ENCODE assay signal across 1 cellular context in the genomic region with DNA sequence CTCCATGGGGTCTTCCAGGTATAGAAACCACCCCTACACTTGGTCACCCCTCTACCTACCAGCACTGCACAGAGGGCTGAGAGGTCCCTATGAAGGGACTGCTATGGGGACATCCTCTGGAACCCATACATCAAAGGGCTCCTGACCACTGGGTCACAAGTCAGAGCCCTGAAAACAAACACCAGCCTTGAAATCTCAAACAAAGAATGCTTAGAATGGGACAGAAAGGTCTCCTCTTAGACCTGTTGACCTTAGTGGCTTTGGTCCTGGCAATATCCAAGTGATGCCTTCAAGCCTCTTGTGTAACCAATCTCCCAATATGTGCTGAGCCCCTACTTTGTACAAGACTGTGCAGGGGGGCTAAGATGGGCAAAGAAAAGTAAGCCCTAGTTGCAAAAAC.
TF ChIP-seq lines count a peak whose summit lies in the region.

No MANE protein-coding gene starts in this region.

TF ChIP-seq in HepG2, 621 proteins besides CTCF, POLR2A, EP300 and RAD21 (continued from another document and continues in another):
- TF ChIP-seq, protein P1, sequence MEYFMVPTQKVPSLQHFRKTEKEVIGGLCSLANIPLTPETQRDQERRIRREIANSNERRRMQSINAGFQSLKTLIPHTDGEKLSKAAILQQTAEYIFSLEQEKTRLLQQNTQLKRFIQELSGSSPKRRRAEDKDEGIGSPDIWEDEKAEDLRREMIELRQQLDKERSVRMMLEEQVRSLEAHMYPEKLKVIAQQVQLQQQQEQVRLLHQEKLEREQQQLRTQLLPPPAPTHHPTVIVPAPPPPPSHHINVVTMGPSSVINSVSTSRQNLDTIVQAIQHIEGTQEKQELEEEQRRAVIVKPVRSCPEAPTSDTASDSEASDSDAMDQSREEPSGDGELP (IDR thresholded peaks at IDR 0.05; ENCODE audit: borderline replicate concordance, low read depth): 0 out of 2 replicates have a peak, but pooled peaks have one; percentile 22
- no peak for TF ChIP-seq RELA (CRISPR knock-in tag; IDR thresholded peaks at IDR 0.05)
- no peak for TF ChIP-seq ZNF34 (CRISPR knock-in tag; IDR thresholded peaks at IDR 0.05; ENCODE audit: borderline replicate concordance)
- TF ChIP-seq KDM5A (IDR thresholded peaks at IDR 0.05; ENCODE audit: borderline replicate concordance, low read length): no peak
- no peak for TF ChIP-seq ZFP36 (IDR thresholded peaks at IDR 0.05; ENCODE audit: borderline replicate concordance, low read depth, low read length, partially characterized antibody)
- no peak for TF ChIP-seq ZFP1 (CRISPR knock-in tag; IDR thresholded peaks at IDR 0.05)
- TF ChIP-seq, protein P2, sequence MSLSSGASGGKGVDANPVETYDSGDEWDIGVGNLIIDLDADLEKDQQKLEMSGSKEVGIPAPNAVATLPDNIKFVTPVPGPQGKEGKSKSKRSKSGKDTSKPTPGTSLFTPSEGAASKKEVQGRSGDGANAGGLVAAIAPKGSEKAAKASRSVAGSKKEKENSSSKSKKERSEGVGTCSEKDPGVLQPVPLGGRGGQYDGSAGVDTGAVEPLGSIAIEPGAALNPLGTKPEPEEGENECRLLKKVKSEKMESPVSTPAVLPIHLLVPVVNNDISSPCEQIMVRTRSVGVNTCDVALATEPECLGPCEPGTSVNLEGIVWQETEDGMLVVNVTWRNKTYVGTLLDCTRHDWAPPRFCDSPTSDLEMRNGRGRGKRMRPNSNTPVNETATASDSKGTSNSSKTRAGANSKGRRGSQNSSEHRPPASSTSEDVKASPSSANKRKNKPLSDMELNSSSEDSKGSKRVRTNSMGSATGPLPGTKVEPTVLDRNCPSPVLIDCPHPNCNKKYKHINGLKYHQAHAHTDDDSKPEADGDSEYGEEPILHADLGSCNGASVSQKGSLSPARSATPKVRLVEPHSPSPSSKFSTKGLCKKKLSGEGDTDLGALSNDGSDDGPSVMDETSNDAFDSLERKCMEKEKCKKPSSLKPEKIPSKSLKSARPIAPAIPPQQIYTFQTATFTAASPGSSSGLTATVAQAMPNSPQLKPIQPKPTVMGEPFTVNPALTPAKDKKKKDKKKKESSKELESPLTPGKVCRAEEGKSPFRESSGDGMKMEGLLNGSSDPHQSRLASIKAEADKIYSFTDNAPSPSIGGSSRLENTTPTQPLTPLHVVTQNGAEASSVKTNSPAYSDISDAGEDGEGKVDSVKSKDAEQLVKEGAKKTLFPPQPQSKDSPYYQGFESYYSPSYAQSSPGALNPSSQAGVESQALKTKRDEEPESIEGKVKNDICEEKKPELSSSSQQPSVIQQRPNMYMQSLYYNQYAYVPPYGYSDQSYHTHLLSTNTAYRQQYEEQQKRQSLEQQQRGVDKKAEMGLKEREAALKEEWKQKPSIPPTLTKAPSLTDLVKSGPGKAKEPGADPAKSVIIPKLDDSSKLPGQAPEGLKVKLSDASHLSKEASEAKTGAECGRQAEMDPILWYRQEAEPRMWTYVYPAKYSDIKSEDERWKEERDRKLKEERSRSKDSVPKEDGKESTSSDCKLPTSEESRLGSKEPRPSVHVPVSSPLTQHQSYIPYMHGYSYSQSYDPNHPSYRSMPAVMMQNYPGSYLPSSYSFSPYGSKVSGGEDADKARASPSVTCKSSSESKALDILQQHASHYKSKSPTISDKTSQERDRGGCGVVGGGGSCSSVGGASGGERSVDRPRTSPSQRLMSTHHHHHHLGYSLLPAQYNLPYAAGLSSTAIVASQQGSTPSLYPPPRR (CRISPR knock-in tag; IDR thresholded peaks at IDR 0.05; ENCODE audit: borderline replicate concordance): peak; percentile 91
- TF ChIP-seq, protein P3, sequence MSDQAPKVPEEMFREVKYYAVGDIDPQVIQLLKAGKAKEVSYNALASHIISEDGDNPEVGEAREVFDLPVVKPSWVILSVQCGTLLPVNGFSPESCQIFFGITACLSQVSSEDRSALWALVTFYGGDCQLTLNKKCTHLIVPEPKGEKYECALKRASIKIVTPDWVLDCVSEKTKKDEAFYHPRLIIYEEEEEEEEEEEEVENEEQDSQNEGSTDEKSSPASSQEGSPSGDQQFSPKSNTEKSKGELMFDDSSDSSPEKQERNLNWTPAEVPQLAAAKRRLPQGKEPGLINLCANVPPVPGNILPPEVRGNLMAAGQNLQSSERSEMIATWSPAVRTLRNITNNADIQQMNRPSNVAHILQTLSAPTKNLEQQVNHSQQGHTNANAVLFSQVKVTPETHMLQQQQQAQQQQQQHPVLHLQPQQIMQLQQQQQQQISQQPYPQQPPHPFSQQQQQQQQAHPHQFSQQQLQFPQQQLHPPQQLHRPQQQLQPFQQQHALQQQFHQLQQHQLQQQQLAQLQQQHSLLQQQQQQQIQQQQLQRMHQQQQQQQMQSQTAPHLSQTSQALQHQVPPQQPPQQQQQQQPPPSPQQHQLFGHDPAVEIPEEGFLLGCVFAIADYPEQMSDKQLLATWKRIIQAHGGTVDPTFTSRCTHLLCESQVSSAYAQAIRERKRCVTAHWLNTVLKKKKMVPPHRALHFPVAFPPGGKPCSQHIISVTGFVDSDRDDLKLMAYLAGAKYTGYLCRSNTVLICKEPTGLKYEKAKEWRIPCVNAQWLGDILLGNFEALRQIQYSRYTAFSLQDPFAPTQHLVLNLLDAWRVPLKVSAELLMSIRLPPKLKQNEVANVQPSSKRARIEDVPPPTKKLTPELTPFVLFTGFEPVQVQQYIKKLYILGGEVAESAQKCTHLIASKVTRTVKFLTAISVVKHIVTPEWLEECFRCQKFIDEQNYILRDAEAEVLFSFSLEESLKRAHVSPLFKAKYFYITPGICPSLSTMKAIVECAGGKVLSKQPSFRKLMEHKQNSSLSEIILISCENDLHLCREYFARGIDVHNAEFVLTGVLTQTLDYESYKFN (CRISPR knock-in tag; conservative IDR thresholded peaks at IDR 0.05): peak; percentile 96
- 0 out of 4 replicates have a peak, but pooled peaks of 1 of the 2 experiments have one; percentile 9 for TF ChIP-seq MAFK (conservative IDR thresholded peaks at IDR 0.05 in 1 of 2, IDR thresholded peaks at IDR 0.05 in 1 of 2; ENCODE audit: low read length in 2 of 2)
- TF ChIP-seq CC2D1A (CRISPR knock-in tag; IDR thresholded peaks at IDR 0.05): no peak
- no peak for TF ChIP-seq PHB2 (IDR thresholded peaks at IDR 0.05; ENCODE audit: partially characterized antibody)
- TF ChIP-seq HMG20A (CRISPR knock-in tag; IDR thresholded peaks at IDR 0.05; ENCODE audit: borderline replicate concordance): peak; percentile 98
- peak; percentile 92 for TF ChIP-seq ASH2L (IDR thresholded peaks at IDR 0.05; ENCODE audit: insufficient read length, low read depth, low read length)
- TF ChIP-seq FLYWCH1 (CRISPR knock-in tag; IDR thresholded peaks at IDR 0.05): no peak
- TF ChIP-seq, protein P4, sequence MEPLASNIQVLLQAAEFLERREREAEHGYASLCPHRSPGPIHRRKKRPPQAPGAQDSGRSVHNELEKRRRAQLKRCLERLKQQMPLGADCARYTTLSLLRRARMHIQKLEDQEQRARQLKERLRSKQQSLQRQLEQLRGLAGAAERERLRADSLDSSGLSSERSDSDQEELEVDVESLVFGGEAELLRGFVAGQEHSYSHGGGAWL (CRISPR knock-in tag; IDR thresholded peaks at IDR 0.05): no peak
- TF ChIP-seq ZEB1 (IDR thresholded peaks at IDR 0.05; ENCODE audit: insufficient replicate concordance, low read depth): no peak
- TF ChIP-seq ZNF264 (CRISPR knock-in tag; IDR thresholded peaks at IDR 0.05): peak; percentile 15; the same call in 1 of the 2 replicates
- peak; percentile 62 for TF ChIP-seq KAT8 (CRISPR knock-in tag; IDR thresholded peaks at IDR 0.05)
- peak; percentile 54; the same call in 1 of the 2 replicates for TF ChIP-seq SNAPC2 (CRISPR knock-in tag; IDR thresholded peaks at IDR 0.05)
- peak; percentile 63; the same call in 1 of the 2 replicates for TF ChIP-seq ZSCAN25 (CRISPR knock-in tag; IDR thresholded peaks at IDR 0.05)
- TF ChIP-seq ZNF792 (CRISPR knock-in tag; IDR thresholded peaks at IDR 0.05): 0 out of 2 replicates have a peak, but pooled peaks have one; percentile 39
- TF ChIP-seq, protein P5, sequence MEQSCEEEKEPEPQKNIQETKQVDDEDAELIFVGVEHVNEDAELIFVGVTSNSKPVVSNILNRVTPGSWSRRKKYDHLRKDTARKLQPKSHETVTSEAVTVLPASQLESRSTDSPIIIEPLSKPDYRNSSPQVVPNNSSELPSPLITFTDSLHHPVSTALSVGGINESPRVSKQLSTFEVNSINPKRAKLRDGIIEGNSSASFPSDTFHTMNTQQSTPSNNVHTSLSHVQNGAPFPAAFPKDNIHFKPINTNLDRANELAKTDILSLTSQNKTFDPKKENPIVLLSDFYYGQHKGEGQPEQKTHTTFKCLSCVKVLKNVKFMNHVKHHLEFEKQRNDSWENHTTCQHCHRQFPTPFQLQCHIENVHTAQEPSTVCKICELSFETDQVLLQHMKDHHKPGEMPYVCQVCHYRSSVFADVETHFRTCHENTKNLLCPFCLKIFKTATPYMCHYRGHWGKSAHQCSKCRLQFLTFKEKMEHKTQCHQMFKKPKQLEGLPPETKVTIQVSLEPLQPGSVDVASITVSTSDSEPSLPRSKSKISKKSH (CRISPR knock-in tag; IDR thresholded peaks at IDR 0.05; ENCODE audit: borderline replicate concordance): no peak
- TF ChIP-seq ZNF263 (CRISPR knock-in tag; IDR thresholded peaks at IDR 0.05): no peak
- TF ChIP-seq ZNF83 (CRISPR knock-in tag; IDR thresholded peaks at IDR 0.05; ENCODE audit: borderline replicate concordance): no peak
- TF ChIP-seq ZNF549 (CRISPR knock-in tag; IDR thresholded peaks at IDR 0.05): no peak
- no peak for TF ChIP-seq HNRNPH1 (optimal IDR thresholded peaks at IDR 0.05; ENCODE audit: low read depth, low read length)
- TF ChIP-seq ZNF446 (CRISPR knock-in tag; IDR thresholded peaks at IDR 0.05): no peak
- peak; percentile 78 for TF ChIP-seq FOXO1 (CRISPR knock-in tag; IDR thresholded peaks at IDR 0.05)
- TF ChIP-seq, protein P6, sequence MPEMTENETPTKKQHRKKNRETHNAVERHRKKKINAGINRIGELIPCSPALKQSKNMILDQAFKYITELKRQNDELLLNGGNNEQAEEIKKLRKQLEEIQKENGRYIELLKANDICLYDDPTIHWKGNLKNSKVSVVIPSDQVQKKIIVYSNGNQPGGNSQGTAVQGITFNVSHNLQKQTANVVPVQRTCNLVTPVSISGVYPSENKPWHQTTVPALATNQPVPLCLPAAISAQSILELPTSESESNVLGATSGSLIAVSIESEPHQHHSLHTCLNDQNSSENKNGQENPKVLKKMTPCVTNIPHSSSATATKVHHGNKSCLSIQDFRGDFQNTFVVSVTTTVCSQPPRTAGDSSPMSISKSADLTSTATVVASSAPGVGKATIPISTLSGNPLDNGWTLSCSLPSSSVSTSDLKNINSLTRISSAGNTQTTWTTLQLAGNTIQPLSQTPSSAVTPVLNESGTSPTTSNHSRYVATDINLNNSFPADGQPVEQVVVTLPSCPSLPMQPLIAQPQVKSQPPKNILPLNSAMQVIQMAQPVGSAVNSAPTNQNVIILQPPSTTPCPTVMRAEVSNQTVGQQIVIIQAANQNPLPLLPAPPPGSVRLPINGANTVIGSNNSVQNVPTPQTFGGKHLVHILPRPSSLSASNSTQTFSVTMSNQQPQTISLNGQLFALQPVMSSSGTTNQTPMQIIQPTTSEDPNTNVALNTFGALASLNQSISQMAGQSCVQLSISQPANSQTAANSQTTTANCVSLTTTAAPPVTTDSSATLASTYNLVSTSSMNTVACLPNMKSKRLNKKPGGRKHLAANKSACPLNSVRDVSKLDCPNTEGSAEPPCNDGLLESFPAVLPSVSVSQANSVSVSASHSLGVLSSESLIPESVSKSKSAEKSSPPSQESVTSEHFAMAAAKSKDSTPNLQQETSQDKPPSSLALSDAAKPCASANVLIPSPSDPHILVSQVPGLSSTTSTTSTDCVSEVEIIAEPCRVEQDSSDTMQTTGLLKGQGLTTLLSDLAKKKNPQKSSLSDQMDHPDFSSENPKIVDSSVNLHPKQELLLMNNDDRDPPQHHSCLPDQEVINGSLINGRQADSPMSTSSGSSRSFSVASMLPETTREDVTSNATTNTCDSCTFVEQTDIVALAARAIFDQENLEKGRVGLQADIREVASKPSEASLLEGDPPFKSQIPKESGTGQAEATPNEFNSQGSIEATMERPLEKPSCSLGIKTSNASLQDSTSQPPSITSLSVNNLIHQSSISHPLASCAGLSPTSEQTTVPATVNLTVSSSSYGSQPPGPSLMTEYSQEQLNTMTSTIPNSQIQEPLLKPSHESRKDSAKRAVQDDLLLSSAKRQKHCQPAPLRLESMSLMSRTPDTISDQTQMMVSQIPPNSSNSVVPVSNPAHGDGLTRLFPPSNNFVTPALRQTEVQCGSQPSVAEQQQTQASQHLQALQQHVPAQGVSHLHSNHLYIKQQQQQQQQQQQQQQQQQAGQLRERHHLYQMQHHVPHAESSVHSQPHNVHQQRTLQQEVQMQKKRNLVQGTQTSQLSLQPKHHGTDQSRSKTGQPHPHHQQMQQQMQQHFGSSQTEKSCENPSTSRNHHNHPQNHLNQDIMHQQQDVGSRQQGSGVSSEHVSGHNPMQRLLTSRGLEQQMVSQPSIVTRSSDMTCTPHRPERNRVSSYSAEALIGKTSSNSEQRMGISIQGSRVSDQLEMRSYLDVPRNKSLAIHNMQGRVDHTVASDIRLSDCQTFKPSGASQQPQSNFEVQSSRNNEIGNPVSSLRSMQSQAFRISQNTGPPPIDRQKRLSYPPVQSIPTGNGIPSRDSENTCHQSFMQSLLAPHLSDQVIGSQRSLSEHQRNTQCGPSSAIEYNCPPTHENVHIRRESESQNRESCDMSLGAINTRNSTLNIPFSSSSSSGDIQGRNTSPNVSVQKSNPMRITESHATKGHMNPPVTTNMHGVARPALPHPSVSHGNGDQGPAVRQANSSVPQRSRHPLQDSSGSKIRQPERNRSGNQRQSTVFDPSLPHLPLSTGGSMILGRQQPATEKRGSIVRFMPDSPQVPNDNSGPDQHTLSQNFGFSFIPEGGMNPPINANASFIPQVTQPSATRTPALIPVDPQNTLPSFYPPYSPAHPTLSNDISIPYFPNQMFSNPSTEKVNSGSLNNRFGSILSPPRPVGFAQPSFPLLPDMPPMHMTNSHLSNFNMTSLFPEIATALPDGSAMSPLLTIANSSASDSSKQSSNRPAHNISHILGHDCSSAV (CRISPR knock-in tag; IDR thresholded peaks at IDR 0.05; ENCODE audit: borderline replicate concordance): no peak
- no peak for TF ChIP-seq ZNF790 (CRISPR knock-in tag; IDR thresholded peaks at IDR 0.05; ENCODE audit: borderline replicate concordance)
- TF ChIP-seq SKI (IDR thresholded peaks at IDR 0.05; ENCODE audit: partially characterized antibody): peak; percentile 67
- TF ChIP-seq ZFP36L2 (CRISPR knock-in tag; IDR thresholded peaks at IDR 0.05): no peak
- TF ChIP-seq MXD4 (CRISPR knock-in tag; IDR thresholded peaks at IDR 0.05): no peak
- TF ChIP-seq ZNF260 (CRISPR knock-in tag; IDR thresholded peaks at IDR 0.05; ENCODE audit: borderline replicate concordance, low read depth): no peak
- TF ChIP-seq KDM2A (CRISPR knock-in tag; IDR thresholded peaks at IDR 0.05; ENCODE audit: borderline replicate concordance, low read depth): no peak
- no peak for TF ChIP-seq ZSCAN20 (CRISPR knock-in tag; IDR thresholded peaks at IDR 0.05; ENCODE audit: borderline replicate concordance)
- peak; percentile 89; the same call in 1 of the 2 replicates for TF ChIP-seq MIER3 (CRISPR knock-in tag; IDR thresholded peaks at IDR 0.05; ENCODE audit: borderline replicate concordance)
- TF ChIP-seq, protein P7, sequence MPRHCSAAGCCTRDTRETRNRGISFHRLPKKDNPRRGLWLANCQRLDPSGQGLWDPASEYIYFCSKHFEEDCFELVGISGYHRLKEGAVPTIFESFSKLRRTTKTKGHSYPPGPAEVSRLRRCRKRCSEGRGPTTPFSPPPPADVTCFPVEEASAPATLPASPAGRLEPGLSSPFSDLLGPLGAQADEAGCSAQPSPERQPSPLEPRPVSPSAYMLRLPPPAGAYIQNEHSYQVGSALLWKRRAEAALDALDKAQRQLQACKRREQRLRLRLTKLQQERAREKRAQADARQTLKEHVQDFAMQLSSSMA (CRISPR knock-in tag; IDR thresholded peaks at IDR 0.05): no peak
- peak; percentile 80; the same call in 1 of the 2 replicates for TF ChIP-seq GFI1 (CRISPR knock-in tag; IDR thresholded peaks at IDR 0.05; ENCODE audit: borderline replicate concordance)
- peak; percentile 79; the same call in 1 of the 2 replicates for TF ChIP-seq CBX5 (CRISPR knock-in tag; IDR thresholded peaks at IDR 0.05; ENCODE audit: borderline replicate concordance)
- peak; percentile 98 for TF ChIP-seq RXRB (CRISPR knock-in tag; IDR thresholded peaks at IDR 0.05; ENCODE audit: borderline replicate concordance)
- TF ChIP-seq ZNF572 (CRISPR knock-in tag; IDR thresholded peaks at IDR 0.05): no peak
